ENCODE assay signal across 23 cellular contexts in genomic region chr10:18567343-18567856, GRCh38.
DNase-seq lines count a peak whose midpoint lies in the region; ATAC-seq, FAIRE-seq and TF ChIP-seq lines count a peak whose summit lies in the region.
"Had no signal": no experiment of that assay in that cellular context is flagged by ENCODE, and none has a peak within 500 bp of the region (broad histone marks: within the 10 kb centered on the region; RNA-seq: fewer than 3 reads in every experiment).

No MANE protein-coding gene starts in this region.

- POLR2A ChIA-PET in HepG2 (lab: Yijun Ruan, JAX), result no interaction called here
- POLR2A ChIA-PET in WTC11 (lab: Charles Lee), result no interaction called here

- H3K27ac Mint-ChIP-seq in WTC11, result no peak overlapping the region
- H3K27ac Mint-ChIP-seq: B cell; CD4-positive, CD25-positive, alpha-beta regulatory T cell; CD8-positive, alpha-beta T cell had no signal

- H3K36me3 ChIP-seq in HepG2 (replicated peaks in 1 of 2; ENCODE audit: control insufficient read depth in 1 of 2, insufficient read depth in 2 of 2, low read length in 2 of 2), result no peaks in the 10 kb centered on the region
- no peaks in the 10 kb centered on the region for H3K36me3 ChIP-seq in right lobe of liver
- no peaks in the 10 kb centered on the region for H3K36me3 ChIP-seq in mesodermal cell (ENCODE audit: control insufficient read depth, insufficient read depth, low read length)
- no peaks in the 10 kb centered on the region for H3K36me3 ChIP-seq in HAP-1 (replicated peaks)

- H3K9me3 ChIP-seq in HepG2 (ENCODE audit: low read length) (peaks cover 100% of the 10 kb centered on the region), right lobe of liver (no peaks in the 10 kb centered on the region), mesodermal cell (ENCODE audit: control insufficient read depth, low read length) (peaks cover 78% of the 10 kb centered on the region), HAP-1 (no peaks in the 10 kb centered on the region)

- H3K36me3 Mint-ChIP-seq in WTC11, result no peaks in the 10 kb centered on the region
- H3K36me3 Mint-ChIP-seq: CD4-positive, CD25-positive, alpha-beta regulatory T cell; CD8-positive, alpha-beta T cell had no signal

- no peaks in the 10 kb centered on the region for H3K79me2 ChIP-seq in HepG2 (ENCODE audit: insufficient read depth, low read length)

- no peak overlapping the region for H2AFZ ChIP-seq in HepG2 (ENCODE audit: low read length)

- ATAC-seq in HepG2, result no peak
- ATAC-seq in right lobe of liver, result no peak
- no peak for ATAC-seq in WTC11
- ATAC-seq: CD8-positive, alpha-beta T cell; HCT116 had no signal

- no peak overlapping the region for H3K27ac ChIP-seq in HepG2 (ENCODE audit: extremely low read length, insufficient read depth, low read length)
- H3K27ac ChIP-seq in right lobe of liver, result no peak overlapping the region
- H3K27ac ChIP-seq in mesodermal cell (ENCODE audit: low read depth, low read length, severe bottlenecking), result peak overlapping the region; percentile 55
- H3K27ac ChIP-seq: 22Rv1, BLaER1, C4-2B had no signal

- DNase-seq in HepG2 (ENCODE audit: low spot score) (no peak), right lobe of liver (no peak), WTC11 (ENCODE audit: low spot score) (no peak), HAP-1 (ENCODE audit: low spot score in 2 of 2) (no peak), SKM-1 (lab: John Stamatoyannopoulos, UW; ENCODE audit: unreplicated experiment) (no peak), occipital lobe (lab: John Stamatoyannopoulos, UW) (no peak)
- DNase-seq: Caco-2; CD4-positive, CD25-positive, alpha-beta regulatory T cell; CD8-positive, alpha-beta T cell; DMS153; DND-41; GDM1; GOT3; H7 had no signal

- no peak overlapping the region for H3K4me3 ChIP-seq in HepG2 (replicated peaks in 1 of 3; ENCODE audit: insufficient read depth in 1 of 3, low read depth in 2 of 3, low read length in 3 of 3)
- H3K4me3 ChIP-seq in right lobe of liver, result no peak overlapping the region
- no peak overlapping the region for H3K4me3 ChIP-seq in mesodermal cell (ENCODE audit: extremely low read depth, insufficient read depth, low read length, poor library complexity, severe bottlenecking)
- H3K4me3 ChIP-seq in HAP-1, result no peak overlapping the region
- H3K4me3 ChIP-seq: BLaER1 had no signal

- BruUV-seq in HepG2 (replicated peaks; lab: Mats Ljungman, UMichigan), result no TSS peak

- 97% methylated on average over 3 of the region's 3 CpGs for WGBS in HepG2 (ENCODE audit: low lambda C conversion rate)
- WGBS in right lobe of liver (ENCODE audit: insufficient coverage, low coverage, low lambda C conversion rate, missing lambda C conversion rate), result 98% methylated on average over 3 of the region's 3 CpGs
- WGBS in mesodermal cell (ENCODE audit: insufficient coverage in 2 of 2), 2 experiments, result 90 to 95% methylated on average over 3 of the region's 3 CpGs

- TF ChIP-seq CTCF in HepG2 (CRISPR knock-in tag; IDR thresholded peaks at IDR 0.05), result no peak
- no peak for TF ChIP-seq CTCF in right lobe of liver (IDR thresholded peaks at IDR 0.05)
- TF ChIP-seq CTCF in WTC11 (IDR thresholded peaks at IDR 0.05), result no peak

- no peaks in the 10 kb centered on the region for H4K20me1 ChIP-seq in HepG2 (ENCODE audit: insufficient read depth, low read length)
- H4K20me1 ChIP-seq: BLaER1 had no signal

- no peak for TF ChIP-seq EP300 in HepG2 (IDR thresholded peaks at IDR 0.05; ENCODE audit: low read depth in 2 of 2, low read length in 2 of 2)
- TF ChIP-seq EP300 in HepG2 (CRISPR knock-in tag; IDR thresholded peaks at IDR 0.05; ENCODE audit: borderline replicate concordance), result no peak

- in situ Hi-C loops in HepG2 (cut with HindIII; ENCODE audit: extremely low pct_ligation_motif_present, low pct_unique_long_range_greater_than_20kb) (no loop called here), HAP-1 (cut with MboI; ENCODE audit: low sequenced_read_pairs) (no loop called here)

- TF ChIP-seq POLR2A in HepG2 (IDR thresholded peaks at IDR 0.05; ENCODE audit: insufficient read depth in 1 of 2, low read depth in 2 of 2, low read length in 2 of 2), result no peak
- TF ChIP-seq POLR2A in right lobe of liver (IDR thresholded peaks at IDR 0.05), result no peak

- no peak overlapping the region for H3K4me2 ChIP-seq in HepG2 (ENCODE audit: low read depth, low read length)
- H3K4me2 ChIP-seq: BLaER1 had no signal

- intact Hi-C loops in HepG2 (cut with micrococcal nuclease; ENCODE audit: unreplicated experiment) (no loop called here), right lobe of liver (cut with DNase I) (no loop called here)

- no peaks in the 10 kb centered on the region for H3K4me1 Mint-ChIP-seq in WTC11
- H3K4me1 Mint-ChIP-seq: B cell; CD4-positive, CD25-positive, alpha-beta regulatory T cell had no signal

- no peak for FAIRE-seq in HepG2 (lab: Jason Lieb, UNC)
- FAIRE-seq: A204.1, GM12891, GM18507 had no signal

- CTCF ChIA-PET in HepG2 (lab: Yijun Ruan, JAX; ENCODE audit: low intra/inter-chr PET ratio, low total read pairs) (no interaction called here), WTC11 (lab: Charles Lee) (no interaction called here)

- TF ChIP-seq RAD21 in HepG2 (CRISPR knock-in tag; IDR thresholded peaks at IDR 0.05), result no peak

- H3K4me1 ChIP-seq in HepG2 (ENCODE audit: insufficient read depth, low read length) (no peaks in the 10 kb centered on the region), right lobe of liver (no peaks in the 10 kb centered on the region), mesodermal cell (ENCODE audit: control insufficient read depth, insufficient read depth, low read length, poor library complexity, severe bottlenecking) (no peaks in the 10 kb centered on the region), HAP-1 (no peaks in the 10 kb centered on the region)
- H3K4me1 ChIP-seq: BLaER1, Caco-2 had no signal

- no peaks in the 10 kb centered on the region for H3K27me3 ChIP-seq in HepG2 (ENCODE audit: control insufficient read depth in 1 of 2, insufficient read depth in 2 of 2, low read length in 2 of 2)
- H3K27me3 ChIP-seq in right lobe of liver, result no peaks in the 10 kb centered on the region
- no peaks in the 10 kb centered on the region for H3K27me3 ChIP-seq in HAP-1 (ENCODE audit: low read depth)
- H3K27me3 ChIP-seq: BLaER1 had no signal

- H3K9ac ChIP-seq in HepG2 (ENCODE audit: insufficient read depth, low read depth, low read length), result no peak overlapping the region
- H3K9ac ChIP-seq: BLaER1 had no signal

- H3K27me3 Mint-ChIP-seq in WTC11 (ENCODE audit: low read depth), result no peaks in the 10 kb centered on the region
- H3K27me3 Mint-ChIP-seq: B cell; CD4-positive, CD25-positive, alpha-beta regulatory T cell had no signal

- no peak overlapping the region for H3K4me3 Mint-ChIP-seq in WTC11
- H3K4me3 Mint-ChIP-seq: B cell; CD4-positive, CD25-positive, alpha-beta regulatory T cell; CD8-positive, alpha-beta T cell had no signal

- no peaks in the 10 kb centered on the region for H3K9me3 Mint-ChIP-seq in WTC11
- H3K9me3 Mint-ChIP-seq: CD4-positive, CD25-positive, alpha-beta regulatory T cell; CD8-positive, alpha-beta T cell had no signal

TF ChIP-seq in HepG2, 621 proteins besides CTCF, POLR2A, EP300 and RAD21 (continues in another document):
- no peak for TF ChIP-seq TFE3 (CRISPR knock-in tag; IDR thresholded peaks at IDR 0.05)
- no peak for TF ChIP-seq HOXA3 (CRISPR knock-in tag; IDR thresholded peaks at IDR 0.05)
- TF ChIP-seq ZNF781 (CRISPR knock-in tag; IDR thresholded peaks at IDR 0.05; ENCODE audit: borderline replicate concordance, not compliant biosample characterization), result no peak
- TF ChIP-seq ZNF354B (CRISPR knock-in tag; IDR thresholded peaks at IDR 0.05), result no peak
- no peak for TF ChIP-seq PITX1 (CRISPR knock-in tag; IDR thresholded peaks at IDR 0.05)
- no peak for TF ChIP-seq ZNF10 (CRISPR knock-in tag; IDR thresholded peaks at IDR 0.05; ENCODE audit: borderline replicate concordance, low read depth)
- TF ChIP-seq ETV6 (CRISPR knock-in tag; conservative IDR thresholded peaks at IDR 0.05), result no peak

TF ChIP-seq in WTC11, 78 proteins besides CTCF, POLR2A, EP300 and RAD21 (continues in another document):
- TF ChIP-seq PRDM15 (CRISPR knock-in tag; IDR thresholded peaks at IDR 0.05), result peak; percentile 9; the same call in 1 of the 2 replicates

Comparison
In these comparisons a context has a peak if more than half of its experiments do, and no peak if none do; other contexts are left out.
1. Of the 50 proteins assayed by ChIP-seq in both HepG2 and WTC11: peak only in HepG2: none; only in WTC11: none; in both: PRDM15; in neither: 49.